Comparison of ENCODE assay signal across 29 cellular contexts in genomic region chr5:65682148-65682547, GRCh38.
"Had no signal": no experiment of that assay in that cellular context is flagged by ENCODE, and none has a peak within 500 bp of the region (broad histone marks: within the 10 kb centered on the region; RNA-seq: fewer than 3 reads in every experiment).

No MANE protein-coding gene starts in this region.

- H3K9me3 Mint-ChIP-seq: activated CD4-positive, alpha-beta T cell treated with anti-CD3 and anti-CD28 coated beads, Interleukin-2, amount 10 ng/mL, durations not matched to agents 24 days and 14 days; activated CD8-positive, alpha-beta T cell treated with anti-CD3 and anti-CD28 coated beads for 36 hours; activated naive CD4-positive, alpha-beta T cell treated with anti-CD3 and anti-CD28 coated beads, Interleukin-2, amount 50 U/mL, for 24 hours; activated naive CD8-positive, alpha-beta T cell treated with anti-CD3 and anti-CD28 coated beads, Interleukin-2, amount 50 U/mL, for 24 hours; activated T-helper 2 cell treated with anti-CD3 and anti-CD28 coated beads, Interferon-gamma antibody, Interleukin-2, Interleukin-4, amounts not matched to agents 10 μg/mL and 5 μg/mL and 100 μg/mL, durations not matched to agents 14 hours and 24 hours and 36 hours; brain had no signal

- H3K9me3 ChIP-seq: SJCRH30 had no signal

- H3K4me1 Mint-ChIP-seq: activated CD4-positive, alpha-beta T cell treated with anti-CD3 and anti-CD28 coated beads, Interleukin-2, amount 10 ng/mL, durations not matched to agents 24 days and 14 days; brain had no signal

- H3K27ac ChIP-seq: KMS-11, SJCRH30, SK-N-MC, WERI-Rb-1 had no signal

- H3K27me3 ChIP-seq: SJCRH30 had no signal

- H3K4me1 ChIP-seq: SJCRH30 had no signal

- H3K27me3 Mint-ChIP-seq: activated CD4-positive, alpha-beta T cell treated with anti-CD3 and anti-CD28 coated beads, Interleukin-2, amount 10 ng/mL, durations not matched to agents 24 days and 14 days; activated CD8-positive, alpha-beta T cell treated with anti-CD3 and anti-CD28 coated beads for 36 hours; activated naive CD4-positive, alpha-beta T cell treated with anti-CD3 and anti-CD28 coated beads, Interleukin-2, amount 50 U/mL, for 24 hours; activated naive CD8-positive, alpha-beta T cell treated with anti-CD3 and anti-CD28 coated beads, Interleukin-2, amount 50 U/mL, for 24 hours; brain had no signal

- H3K4me3 Mint-ChIP-seq: activated CD4-positive, alpha-beta T cell treated with anti-CD3 and anti-CD28 coated beads, Interleukin-2, amount 10 ng/mL, durations not matched to agents 24 days and 14 days; activated CD8-positive, alpha-beta T cell treated with anti-CD3 and anti-CD28 coated beads for 36 hours; activated naive CD4-positive, alpha-beta T cell treated with anti-CD3 and anti-CD28 coated beads, Interleukin-2, amount 50 U/mL, for 24 hours; activated naive CD8-positive, alpha-beta T cell treated with anti-CD3 and anti-CD28 coated beads, Interleukin-2, amount 50 U/mL, for 24 hours; brain had no signal

- DNase-seq: activated CD4-positive, alpha-beta T cell treated with anti-CD3 and anti-CD28 coated beads for 1 hour; activated CD4-positive, alpha-beta T cell treated with anti-CD3 and anti-CD28 coated beads, Interleukin-2, amount 10 ng/mL, durations not matched to agents 24 days and 14 days; activated CD4-positive, alpha-beta T cell treated with anti-CD3 and anti-CD28 coated beads, Interleukin-2, amount 50 U/mL, for 4 hours; activated CD4-positive, CD25-positive, alpha-beta regulatory T cell; activated CD8-positive, alpha-beta T cell treated with anti-CD3 and anti-CD28 coated beads for 36 hours; activated gamma-delta T cell; activated naive CD4-positive, alpha-beta T cell treated with Interleukin-2 at 50 U/mL for 16 hours; activated naive CD8-positive, alpha-beta T cell treated with anti-CD3 and anti-CD28 coated beads, Interleukin-2, amount 50 U/mL, for 24 hours; activated T-cell treated with anti-CD3 and anti-CD28 coated beads, Interleukin-2, amount 50 U/mL, for 1 hour; anterior cingulate cortex; central memory CD4-positive, alpha-beta T cell; MM.1S; MV-4-11; NCI-H1092; NCI-H1436 treated with DMSO at 0.1 percent for 48 hours; NCI-H1694 treated with DMSO at 0.1 percent for 48 hours; NCI-H2029; NCI-H345; NCI-H524 treated with DMSO at 0.1 percent for 48 hours; SHP77; SJCRH30; T1000; WERI-Rb-1 had no signal

- ATAC-seq: activated CD8-positive, alpha-beta T cell treated with anti-CD3 and anti-CD28 coated beads for 36 hours; activated naive CD8-positive, alpha-beta T cell treated with anti-CD3 and anti-CD28 coated beads, Interleukin-2, amount 50 U/mL, for 24 hours; Panc1 had no signal

- H3K27ac Mint-ChIP-seq: activated CD4-positive, alpha-beta T cell treated with anti-CD3 and anti-CD28 coated beads, Interleukin-2, amount 10 ng/mL, durations not matched to agents 24 days and 14 days; activated CD8-positive, alpha-beta T cell treated with anti-CD3 and anti-CD28 coated beads for 36 hours; activated naive CD4-positive, alpha-beta T cell treated with anti-CD3 and anti-CD28 coated beads, Interleukin-2, amount 50 U/mL, for 24 hours; activated naive CD8-positive, alpha-beta T cell treated with anti-CD3 and anti-CD28 coated beads, Interleukin-2, amount 50 U/mL, for 24 hours; activated T-helper 2 cell treated with anti-CD3 and anti-CD28 coated beads, Interferon-gamma antibody, Interleukin-2, Interleukin-4, amounts not matched to agents 10 μg/mL and 5 μg/mL and 100 μg/mL, durations not matched to agents 14 hours and 24 hours and 36 hours; brain had no signal

- H3K4me3 ChIP-seq: SJCRH30, SK-N-MC had no signal
